14 cellular contexts compared by ENCODE assay signal in genomic region chr7:106862317-106863183, GRCh38. TPM values are rescaled to one million over a fixed set of nuclear protein-coding genes. Genes with fewer than 3 reads are reported as not detected.
DNase-seq lines count a peak whose midpoint lies in the region; ATAC-seq and TF ChIP-seq lines count a peak whose summit lies in the region.
"Had no signal": no experiment of that assay in that cellular context is flagged by ENCODE, and none has a peak within 500 bp of the region (broad histone marks: within the 10 kb centered on the region; RNA-seq: fewer than 3 reads in every experiment).

No MANE protein-coding gene starts in this region.

- no peak for DNase-seq in activated naive CD8-positive, alpha-beta T cell treated with anti-CD3 and anti-CD28 coated beads, Interleukin-2, amount 10 ng/mL, durations not matched to agents 7 days and 5 days
- no peak for DNase-seq in activated naive CD8-positive, alpha-beta T cell treated with anti-CD3 and anti-CD28 coated beads, Interleukin-2, amount 50 U/mL, for 24 hours
- peak; percentile 86 for DNase-seq in NB4 (ENCODE audit: low read depth)
- DNase-seq in fibroblast of pulmonary artery (ENCODE audit: low read depth), result peak; percentile 13
- peak; percentile 21 for DNase-seq in stromal cell of bone marrow (ENCODE audit: low read depth)
- no peak for DNase-seq in NCI-H82 (lab: John Stamatoyannopoulos, UW)
- DNase-seq in NCI-H1048 (lab: John Stamatoyannopoulos, UW), result no peak
- no peak for DNase-seq in T-helper 2 cell treated with Interferon-gamma antibody and Interleukin-4, amounts not matched to agents 5 μg/mL and 100 μg/mL, for 36 hours (ENCODE audit: low spot score)
- DNase-seq: aorta; NCI-H2029; NCI-H69; SHP77 treated with DMSO at 0.1 percent for 48 hours; stimulated activated CD4-positive, alpha-beta T cell treated with anti-CD3 and anti-CD28 coated beads, Interleukin-1b, Interleukin-23, amount 100 ng/mL, for 48 hours had no signal

- H3K36me3 Mint-ChIP-seq in activated naive CD8-positive, alpha-beta T cell treated with anti-CD3 and anti-CD28 coated beads, Interleukin-2, amount 10 ng/mL, durations not matched to agents 7 days and 5 days, result peaks cover 8% of the 10 kb centered on the region
- H3K36me3 Mint-ChIP-seq in activated naive CD8-positive, alpha-beta T cell treated with anti-CD3 and anti-CD28 coated beads, Interleukin-2, amount 50 U/mL, for 24 hours (ENCODE audit: low read depth), result peaks cover 9% of the 10 kb centered on the region
- peaks cover 11% of the 10 kb centered on the region for H3K36me3 Mint-ChIP-seq in T-helper 2 cell treated with Interferon-gamma antibody and Interleukin-4, amounts not matched to agents 5 μg/mL and 100 μg/mL, for 36 hours (ENCODE audit: low read depth)

- POLR2A ChIA-PET in activated naive CD8-positive, alpha-beta T cell treated with anti-CD3 and anti-CD28 coated beads, Interleukin-2, amount 10 ng/mL, durations not matched to agents 7 days and 5 days (lab: Charles Lee), result interaction anchor here (0.7 kb wide), 1 partner anchor 8 kb away, joined by 3 read pairs; no protein-coding TSS in a partner anchor

- H3K4me3 ChIP-seq in NB4 (ENCODE audit: low read depth, low read length) (no peak overlapping the region), fibroblast of pulmonary artery (replicated peaks; ENCODE audit: low read depth, low read length) (no peak overlapping the region)

- no peak for ATAC-seq in activated naive CD8-positive, alpha-beta T cell treated with anti-CD3 and anti-CD28 coated beads, Interleukin-2, amount 10 ng/mL, durations not matched to agents 7 days and 5 days (ENCODE audit: low read depth)
- no peak for ATAC-seq in activated naive CD8-positive, alpha-beta T cell treated with anti-CD3 and anti-CD28 coated beads, Interleukin-2, amount 50 U/mL, for 24 hours

- H3K9me3 Mint-ChIP-seq in activated naive CD8-positive, alpha-beta T cell treated with anti-CD3 and anti-CD28 coated beads, Interleukin-2, amount 10 ng/mL, durations not matched to agents 7 days and 5 days, result peaks cover 7% of the 10 kb centered on the region
- H3K9me3 Mint-ChIP-seq in activated naive CD8-positive, alpha-beta T cell treated with anti-CD3 and anti-CD28 coated beads, Interleukin-2, amount 50 U/mL, for 24 hours, result no peaks in the 10 kb centered on the region
- no peaks in the 10 kb centered on the region for H3K9me3 Mint-ChIP-seq in T-helper 2 cell treated with Interferon-gamma antibody and Interleukin-4, amounts not matched to agents 5 μg/mL and 100 μg/mL, for 36 hours

- no peak overlapping the region for H3K4me3 Mint-ChIP-seq in activated naive CD8-positive, alpha-beta T cell treated with anti-CD3 and anti-CD28 coated beads, Interleukin-2, amount 10 ng/mL, durations not matched to agents 7 days and 5 days
- H3K4me3 Mint-ChIP-seq in activated naive CD8-positive, alpha-beta T cell treated with anti-CD3 and anti-CD28 coated beads, Interleukin-2, amount 50 U/mL, for 24 hours, result no peak overlapping the region
- no peak overlapping the region for H3K4me3 Mint-ChIP-seq in T-helper 2 cell treated with Interferon-gamma antibody and Interleukin-4, amounts not matched to agents 5 μg/mL and 100 μg/mL, for 36 hours

- peak; percentile 7 for TF ChIP-seq POLR2A in NB4 (IDR thresholded peaks at IDR 0.05; ENCODE audit: extremely low read depth, insufficient read length)

- peaks cover 20% of the 10 kb centered on the region for H3K4me1 Mint-ChIP-seq in activated naive CD8-positive, alpha-beta T cell treated with anti-CD3 and anti-CD28 coated beads, Interleukin-2, amount 10 ng/mL, durations not matched to agents 7 days and 5 days
- H3K4me1 Mint-ChIP-seq in activated naive CD8-positive, alpha-beta T cell treated with anti-CD3 and anti-CD28 coated beads, Interleukin-2, amount 50 U/mL, for 24 hours, result peaks cover 41% of the 10 kb centered on the region
- peaks cover 18% of the 10 kb centered on the region for H3K4me1 Mint-ChIP-seq in T-helper 2 cell treated with Interferon-gamma antibody and Interleukin-4, amounts not matched to agents 5 μg/mL and 100 μg/mL, for 36 hours (ENCODE audit: low read depth)

- peak overlapping the region; percentile 10 for H3K27ac Mint-ChIP-seq in activated naive CD8-positive, alpha-beta T cell treated with anti-CD3 and anti-CD28 coated beads, Interleukin-2, amount 10 ng/mL, durations not matched to agents 7 days and 5 days
- no peak overlapping the region for H3K27ac Mint-ChIP-seq in activated naive CD8-positive, alpha-beta T cell treated with anti-CD3 and anti-CD28 coated beads, Interleukin-2, amount 50 U/mL, for 24 hours
- no peak overlapping the region for H3K27ac Mint-ChIP-seq in T-helper 2 cell treated with Interferon-gamma antibody and Interleukin-4, amounts not matched to agents 5 μg/mL and 100 μg/mL, for 36 hours

- TF ChIP-seq CTCF in NB4 (IDR thresholded peaks at IDR 0.05; ENCODE audit: low read depth, low read length) (no peak), fibroblast of pulmonary artery (IDR thresholded peaks at IDR 0.05; ENCODE audit: low read length, missing control alignments) (no peak)

- H3K27me3 Mint-ChIP-seq in activated naive CD8-positive, alpha-beta T cell treated with anti-CD3 and anti-CD28 coated beads, Interleukin-2, amount 10 ng/mL, durations not matched to agents 7 days and 5 days, result no peaks in the 10 kb centered on the region
- no peaks in the 10 kb centered on the region for H3K27me3 Mint-ChIP-seq in activated naive CD8-positive, alpha-beta T cell treated with anti-CD3 and anti-CD28 coated beads, Interleukin-2, amount 50 U/mL, for 24 hours
- no peaks in the 10 kb centered on the region for H3K27me3 Mint-ChIP-seq in T-helper 2 cell treated with Interferon-gamma antibody and Interleukin-4, amounts not matched to agents 5 μg/mL and 100 μg/mL, for 36 hours (ENCODE audit: low read depth)

RNA-seq across cellular contexts. Expression of gene PIK3CG, which starts 2.5 kb away (rescaled TPM):
- total RNA-seq in activated naive CD8-positive, alpha-beta T cell treated with anti-CD3 and anti-CD28 coated beads, Interleukin-2, amount 10 ng/mL, durations not matched to agents 7 days and 5 days, result 10 to 100 TPM; 54.1 to 55.9 TPM
- total RNA-seq: H1 had no signal

Comparison
In these comparisons a context has a peak if more than half of its experiments do, and no peak if none do; other contexts are left out.
1. DNase-seq: peak in NB4 (single experiment), fibroblast of pulmonary artery (single experiment) and stromal cell of bone marrow (single experiment); none in activated naive CD8-positive, alpha-beta T cell treated with anti-CD3 and anti-CD28 coated beads, Interleukin-2, amount 10 ng/mL, durations not matched to agents 7 days and 5 days (single experiment), activated naive CD8-positive, alpha-beta T cell treated with anti-CD3 and anti-CD28 coated beads, Interleukin-2, amount 50 U/mL, for 24 hours (single experiment), NCI-H82 (single experiment), NCI-H1048 (single experiment) and T-helper 2 cell treated with Interferon-gamma antibody and Interleukin-4, amounts not matched to agents 5 μg/mL and 100 μg/mL, for 36 hours (single experiment).